1 cellular context compared by ENCODE assay signal in the genomic region with DNA sequence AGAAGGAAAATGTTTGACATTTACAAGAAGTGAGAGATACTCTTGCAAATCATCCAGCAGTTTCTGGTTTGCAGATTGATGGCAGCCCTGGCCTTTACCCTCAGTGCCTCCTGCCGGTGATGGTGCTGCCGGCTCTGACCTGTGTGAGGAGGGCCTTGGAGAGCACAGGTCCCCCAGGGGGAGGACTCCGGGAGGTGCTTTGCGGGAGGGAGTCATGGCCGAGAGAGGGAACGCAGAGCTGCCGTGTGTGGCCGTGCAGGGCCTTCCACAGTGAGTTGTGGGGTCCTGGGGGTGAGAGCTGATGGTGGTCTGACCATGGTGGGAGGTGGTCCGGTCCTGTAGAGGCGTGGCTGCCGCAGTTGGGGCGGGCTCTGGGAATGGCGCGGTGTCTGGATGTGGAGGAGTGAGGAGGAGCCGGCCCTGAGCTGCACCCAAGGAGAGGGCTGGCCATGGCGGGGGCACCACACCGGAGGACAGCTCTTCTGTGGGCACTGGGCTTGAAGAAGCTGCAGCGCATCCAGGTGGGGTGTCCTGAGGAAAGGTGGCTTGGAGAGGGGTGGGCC.
TF ChIP-seq lines count a peak whose summit lies in the region.

No MANE protein-coding gene starts in this region.

TF ChIP-seq in WTC11, 78 proteins besides CTCF, POLR2A, EP300 and RAD21 (continued from another document):
- TF ChIP-seq, protein P1, sequence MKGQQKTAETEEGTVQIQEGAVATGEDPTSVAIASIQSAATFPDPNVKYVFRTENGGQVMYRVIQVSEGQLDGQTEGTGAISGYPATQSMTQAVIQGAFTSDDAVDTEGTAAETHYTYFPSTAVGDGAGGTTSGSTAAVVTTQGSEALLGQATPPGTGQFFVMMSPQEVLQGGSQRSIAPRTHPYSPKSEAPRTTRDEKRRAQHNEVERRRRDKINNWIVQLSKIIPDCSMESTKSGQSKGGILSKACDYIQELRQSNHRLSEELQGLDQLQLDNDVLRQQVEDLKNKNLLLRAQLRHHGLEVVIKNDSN (CRISPR knock-in tag; IDR thresholded peaks at IDR 0.05): no peak
- TF ChIP-seq, protein P2, sequence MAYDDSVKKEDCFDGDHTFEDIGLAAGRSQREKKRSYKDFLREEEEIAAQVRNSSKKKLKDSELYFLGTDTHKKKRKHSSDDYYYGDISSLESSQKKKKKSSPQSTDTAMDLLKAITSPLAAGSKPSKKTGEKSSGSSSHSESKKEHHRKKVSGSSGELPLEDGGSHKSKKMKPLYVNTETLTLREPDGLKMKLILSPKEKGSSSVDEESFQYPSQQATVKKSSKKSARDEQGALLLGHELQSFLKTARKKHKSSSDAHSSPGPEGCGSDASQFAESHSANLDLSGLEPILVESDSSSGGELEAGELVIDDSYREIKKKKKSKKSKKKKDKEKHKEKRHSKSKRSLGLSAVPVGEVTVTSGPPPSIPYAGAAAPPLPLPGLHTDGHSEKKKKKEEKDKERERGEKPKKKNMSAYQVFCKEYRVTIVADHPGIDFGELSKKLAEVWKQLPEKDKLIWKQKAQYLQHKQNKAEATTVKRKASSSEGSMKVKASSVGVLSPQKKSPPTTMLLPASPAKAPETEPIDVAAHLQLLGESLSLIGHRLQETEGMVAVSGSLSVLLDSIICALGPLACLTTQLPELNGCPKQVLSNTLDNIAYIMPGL (CRISPR knock-in tag; IDR thresholded peaks at IDR 0.05): no peak
- no peak for TF ChIP-seq ZNF416 (CRISPR knock-in tag; IDR thresholded peaks at IDR 0.05)
- TF ChIP-seq, protein P3, sequence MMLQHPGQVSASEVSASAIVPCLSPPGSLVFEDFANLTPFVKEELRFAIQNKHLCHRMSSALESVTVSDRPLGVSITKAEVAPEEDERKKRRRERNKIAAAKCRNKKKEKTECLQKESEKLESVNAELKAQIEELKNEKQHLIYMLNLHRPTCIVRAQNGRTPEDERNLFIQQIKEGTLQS (CRISPR knock-in tag; conservative IDR thresholded peaks at IDR 0.05): no peak
- TF ChIP-seq, protein P4, sequence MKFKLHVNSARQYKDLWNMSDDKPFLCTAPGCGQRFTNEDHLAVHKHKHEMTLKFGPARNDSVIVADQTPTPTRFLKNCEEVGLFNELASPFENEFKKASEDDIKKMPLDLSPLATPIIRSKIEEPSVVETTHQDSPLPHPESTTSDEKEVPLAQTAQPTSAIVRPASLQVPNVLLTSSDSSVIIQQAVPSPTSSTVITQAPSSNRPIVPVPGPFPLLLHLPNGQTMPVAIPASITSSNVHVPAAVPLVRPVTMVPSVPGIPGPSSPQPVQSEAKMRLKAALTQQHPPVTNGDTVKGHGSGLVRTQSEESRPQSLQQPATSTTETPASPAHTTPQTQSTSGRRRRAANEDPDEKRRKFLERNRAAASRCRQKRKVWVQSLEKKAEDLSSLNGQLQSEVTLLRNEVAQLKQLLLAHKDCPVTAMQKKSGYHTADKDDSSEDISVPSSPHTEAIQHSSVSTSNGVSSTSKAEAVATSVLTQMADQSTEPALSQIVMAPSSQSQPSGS (CRISPR knock-in tag; IDR thresholded peaks at IDR 0.05; ENCODE audit: borderline replicate concordance, low read depth): no peak
- TF ChIP-seq, protein P5, sequence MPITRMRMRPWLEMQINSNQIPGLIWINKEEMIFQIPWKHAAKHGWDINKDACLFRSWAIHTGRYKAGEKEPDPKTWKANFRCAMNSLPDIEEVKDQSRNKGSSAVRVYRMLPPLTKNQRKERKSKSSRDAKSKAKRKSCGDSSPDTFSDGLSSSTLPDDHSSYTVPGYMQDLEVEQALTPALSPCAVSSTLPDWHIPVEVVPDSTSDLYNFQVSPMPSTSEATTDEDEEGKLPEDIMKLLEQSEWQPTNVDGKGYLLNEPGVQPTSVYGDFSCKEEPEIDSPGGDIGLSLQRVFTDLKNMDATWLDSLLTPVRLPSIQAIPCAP (CRISPR knock-in tag; IDR thresholded peaks at IDR 0.05): no peak
- TF ChIP-seq, protein P6, sequence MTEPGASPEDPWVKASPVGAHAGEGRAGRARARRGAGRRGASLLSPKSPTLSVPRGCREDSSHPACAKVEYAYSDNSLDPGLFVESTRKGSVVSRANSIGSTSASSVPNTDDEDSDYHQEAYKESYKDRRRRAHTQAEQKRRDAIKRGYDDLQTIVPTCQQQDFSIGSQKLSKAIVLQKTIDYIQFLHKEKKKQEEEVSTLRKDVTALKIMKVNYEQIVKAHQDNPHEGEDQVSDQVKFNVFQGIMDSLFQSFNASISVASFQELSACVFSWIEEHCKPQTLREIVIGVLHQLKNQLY (CRISPR knock-in tag; IDR thresholded peaks at IDR 0.05): no peak
TF ChIP-seq in WTC11: peak in this region for 0.
